ENCODE assay signal across 1 cellular context in genomic region chr3:188448813-188449212, GRCh38.
TF ChIP-seq lines count a peak whose summit lies in the region.

No MANE protein-coding gene starts in this region.

TF ChIP-seq in GM23338, 12 proteins besides CTCF, POLR2A, EP300 and RAD21 (continued from another document):
- TF ChIP-seq ETS1 (IDR thresholded peaks at IDR 0.05), result no peak
- no peak for TF ChIP-seq ZNF331 (CRISPR knock-in tag; IDR thresholded peaks at IDR 0.05; ENCODE audit: low read depth)
- TF ChIP-seq ZNF462 (CRISPR knock-in tag; IDR thresholded peaks at IDR 0.05), result no peak
